17 cellular contexts compared by ENCODE assay signal in genomic region chr19:15759962-15760565, GRCh38. TPM values are rescaled to one million over a fixed set of nuclear protein-coding genes. Genes with fewer than 3 reads are reported as not detected.
DNase-seq lines count a peak whose midpoint lies in the region; ATAC-seq, FAIRE-seq and TF ChIP-seq lines count a peak whose summit lies in the region.
"Had no signal": no experiment of that assay in that cellular context is flagged by ENCODE, and none has a peak within 500 bp of the region (broad histone marks: within the 10 kb centered on the region; RNA-seq: fewer than 3 reads in every experiment).

No MANE protein-coding gene starts in this region.

- H3K79me2 ChIP-seq in mesendoderm (ENCODE audit: control insufficient read depth, insufficient read depth, low read length) = no peaks in the 10 kb centered on the region
- H3K79me2 ChIP-seq: hepatocyte had no signal

- intact Hi-C loops in mucosa of descending colon (cut with DNase I, micrococcal nuclease) = no loop called here

- no CpG with 5 or more reads among the region's 28 CpGs for WGBS in mesendoderm (ENCODE audit: extremely low coverage, insufficient coverage, low lambda C conversion rate)

- H3K4ac ChIP-seq in mesendoderm (ENCODE audit: low read depth, low read length) = no peak overlapping the region

- no peak overlapping the region for H3K4me2 ChIP-seq in mesendoderm (ENCODE audit: low read length)
- H3K4me2 ChIP-seq: hepatocyte had no signal

- no peak overlapping the region for H3K23ac ChIP-seq in mesendoderm (ENCODE audit: low read length)

- H2BK15ac ChIP-seq in mesendoderm (replicated peaks; ENCODE audit: low read depth) = no peak overlapping the region

- peak; percentile 49; the same call in 1 of the 2 replicates for TF ChIP-seq POLR2A in H54 (IDR thresholded peaks at IDR 0.05; ENCODE audit: low read depth, low read length)

- FAIRE-seq in H54 (lab: Jason Lieb, UNC) = no peak
- FAIRE-seq: endometrium had no signal

- H3K4me3 ChIP-seq in WERI-Rb-1 (ENCODE audit: low read depth, low read length) = no peak overlapping the region
- H3K4me3 ChIP-seq in mucosa of descending colon = no peak overlapping the region
- no peak overlapping the region for H3K4me3 ChIP-seq in mesendoderm (ENCODE audit: low read length)
- H3K4me3 ChIP-seq: hepatocyte, SJSA1, tibial nerve had no signal

- H3K9me3 ChIP-seq in WERI-Rb-1 (ENCODE audit: severe bottlenecking) (no peaks in the 10 kb centered on the region), mucosa of descending colon (no peaks in the 10 kb centered on the region)
- H3K9me3 ChIP-seq: SJSA1, tibial nerve had no signal

- ATAC-seq in mucosa of descending colon (peak; percentile 19), HG03565 (IDR thresholded peaks at IDR 0.05; ENCODE audit: unreplicated experiment) (no peak)
- ATAC-seq: activated T-helper 17 cell treated with anti-CD3 and anti-CD28 coated beads, Interleukin-2, amount 50 U/mL, for 72 hours had no signal

- H3K56ac ChIP-seq in mesendoderm (ENCODE audit: low read length) = no peak overlapping the region

- H4K5ac ChIP-seq in mesendoderm (ENCODE audit: low read length) = no peak overlapping the region

- H2AK5ac ChIP-seq in mesendoderm (ENCODE audit: low read length) = no peak overlapping the region

- peak; percentile 1 for DNase-seq in NCI-H748 (lab: John Stamatoyannopoulos, UW; ENCODE audit: unreplicated experiment)
- DNase-seq in NCI-H748 treated with DMSO at 0.1 percent for 48 hours (lab: John Stamatoyannopoulos, UW) = no peak
- no peak for DNase-seq in H54 (ENCODE audit: insufficient read length, low spot score)
- DNase-seq in WERI-Rb-1 = no peak
- DNase-seq in mucosa of descending colon = peak in 2 of 3 donors; percentile 42 to 45
- no peak for DNase-seq in NCI-H2196 (lab: John Stamatoyannopoulos, UW; ENCODE audit: unreplicated experiment)
- no peak for DNase-seq in mesendoderm
- DNase-seq: activated CD4-positive, alpha-beta T cell treated with anti-CD3 and anti-CD28 coated beads for 1 hour; NCI-H446 treated with DMSO at 0.1 percent for 48 hours had no signal

- H2BK5ac ChIP-seq in mesendoderm (ENCODE audit: low read length) = no peak overlapping the region

- H3K27ac ChIP-seq in WERI-Rb-1 = no peak overlapping the region
- H3K27ac ChIP-seq in mesendoderm (ENCODE audit: low read depth, low read length) = no peak overlapping the region
- H3K27ac ChIP-seq: hepatocyte, SJSA1, tibial nerve had no signal

- H3K36me3 ChIP-seq in WERI-Rb-1 (no peaks in the 10 kb centered on the region), mucosa of descending colon (ENCODE audit: low read depth) (no peaks in the 10 kb centered on the region), mesendoderm (ENCODE audit: control insufficient read depth, insufficient read depth, low read length) (no peaks in the 10 kb centered on the region)
- H3K36me3 ChIP-seq: SJSA1 had no signal

- no peak overlapping the region for H3K18ac ChIP-seq in mesendoderm (ENCODE audit: low read length)

- no peak overlapping the region for H4K8ac ChIP-seq in mesendoderm (ENCODE audit: low read depth, low read length)

- H3K4me1 ChIP-seq in mucosa of descending colon (ENCODE audit: low read depth) (no peaks in the 10 kb centered on the region), mesendoderm (ENCODE audit: control insufficient read depth, low read depth, low read length) (no peaks in the 10 kb centered on the region)
- H3K4me1 ChIP-seq: SJSA1, tibial nerve had no signal

- no peak overlapping the region for H2BK120ac ChIP-seq in mesendoderm (ENCODE audit: low read depth, low read length)

- H3K9ac ChIP-seq in mesendoderm (ENCODE audit: low read length) = no peak overlapping the region

- peaks cover 79% of the 10 kb centered on the region for H3K27me3 ChIP-seq in WERI-Rb-1 (ENCODE audit: insufficient read depth, low read depth, severe bottlenecking)
- H3K27me3 ChIP-seq in mesendoderm (ENCODE audit: insufficient read depth, low read length, poor library complexity) = no peaks in the 10 kb centered on the region
- H3K27me3 ChIP-seq: hepatocyte, tibial nerve had no signal

- no peaks in the 10 kb centered on the region for H3K79me1 ChIP-seq in mesendoderm (ENCODE audit: low read length)

- TF ChIP-seq CTCF in WERI-Rb-1 (IDR thresholded peaks at IDR 0.05; ENCODE audit: low read depth, low read length) (peak; percentile 42), mucosa of descending colon (IDR thresholded peaks at IDR 0.05) (peak; percentile 19)

RNA-seq across cellular contexts. Expression of gene OR10H3, which starts 22.3 kb away (rescaled TPM):
- not detected for total RNA-seq in mucosa of descending colon
- polyA plus RNA-seq in mesendoderm (2013, experiment 1 of 2) = not detected
- polyA plus RNA-seq in mesendoderm (2013, experiment 2 of 2) = not detected
- total RNA-seq: activated T-helper 17 cell treated with anti-CD3 and anti-CD28 coated beads, Interleukin-2, amount 50 U/mL, for 72 hours; hepatocyte; LHCN-M2; osteocyte; SJSA1; tibial nerve had no signal
- polyA plus RNA-seq: hepatocyte had no signal

RNA-seq across cellular contexts. Expression of gene OR10H5, which starts 27.4 kb away (rescaled TPM):
- not detected for total RNA-seq in mucosa of descending colon
- polyA plus RNA-seq in mesendoderm (2013, experiment 1 of 2) = not detected
- 0.03 TPM for polyA plus RNA-seq in mesendoderm (2013, experiment 2 of 2)
- total RNA-seq: activated T-helper 17 cell treated with anti-CD3 and anti-CD28 coated beads, Interleukin-2, amount 50 U/mL, for 72 hours; hepatocyte; LHCN-M2; osteocyte; SJSA1; tibial nerve had no signal
- polyA plus RNA-seq: hepatocyte had no signal

RNA-seq across cellular contexts. Expression of gene OR10H2, which starts 32.2 kb away (rescaled TPM):
- total RNA-seq in mucosa of descending colon = not detected
- polyA plus RNA-seq in mesendoderm (2013, experiment 1 of 2) = not detected
- polyA plus RNA-seq in mesendoderm (2013, experiment 2 of 2) = not detected
- total RNA-seq: activated T-helper 17 cell treated with anti-CD3 and anti-CD28 coated beads, Interleukin-2, amount 50 U/mL, for 72 hours; hepatocyte; LHCN-M2; osteocyte; SJSA1; tibial nerve had no signal
- polyA plus RNA-seq: hepatocyte had no signal

RNA-seq across cellular contexts. Expression of gene OR10H1, which starts 55.4 kb away (rescaled TPM):
- total RNA-seq in mucosa of descending colon = under 1 TPM; 0.06 to 0.07 (median 0.06) TPM
- polyA plus RNA-seq in mesendoderm (2013, experiment 1 of 2) = not detected
- not detected for polyA plus RNA-seq in mesendoderm (2013, experiment 2 of 2)
- total RNA-seq: activated T-helper 17 cell treated with anti-CD3 and anti-CD28 coated beads, Interleukin-2, amount 50 U/mL, for 72 hours; hepatocyte; LHCN-M2; osteocyte; SJSA1; tibial nerve had no signal
- polyA plus RNA-seq: hepatocyte had no signal

Comparison
In these comparisons a context has a peak if more than half of its experiments do, and no peak if none do; other contexts are left out.
1. DNase-seq: peak in NCI-H748 (single experiment) and mucosa of descending colon (2 of 3); none in NCI-H748 treated with DMSO at 0.1 percent for 48 hours (single experiment), H54 (single experiment), WERI-Rb-1 (single experiment), NCI-H2196 (single experiment) and mesendoderm (single experiment).